In genomic region chr1:115086176-115086830, GRCh38 we compare ENCODE assay signal across 1 cellular context.
A peak's percentile ranks its signal among the peaks of the same experiment; 100 is the strongest.
TF ChIP-seq lines count a peak whose summit lies in the region.

No MANE protein-coding gene starts in this region.

TF ChIP-seq in K562, 482 proteins besides CTCF, POLR2A, EP300 and RAD21:
- peak; percentile 25 for TF ChIP-seq ZFP36 (IDR thresholded peaks at IDR 0.05; ENCODE audit: low read depth, low read length, partially characterized antibody)
- TF ChIP-seq NEUROD1 (IDR thresholded peaks at IDR 0.05; ENCODE audit: borderline replicate concordance, low read depth, low read length, partially characterized antibody): no peak
- no peak for TF ChIP-seq HDAC6 (IDR thresholded peaks at IDR 0.05; ENCODE audit: low read depth, low read length)
